Comparison of ENCODE assay signal across 25 cellular contexts in genomic region chr5:63648376-63648775, GRCh38.
"Had no signal": no experiment of that assay in that cellular context is flagged by ENCODE, and none has a peak within 500 bp of the region (broad histone marks: within the 10 kb centered on the region; RNA-seq: fewer than 3 reads in every experiment).

No MANE protein-coding gene starts in this region.

- H3K27me3 ChIP-seq: adrenal gland, body of pancreas, breast epithelium, SJCRH30 had no signal

- H3K4me1 ChIP-seq: adrenal gland, body of pancreas, breast epithelium, SJCRH30 had no signal

- H3K36me3 ChIP-seq: adrenal gland, breast epithelium, SJCRH30 had no signal

- H3K27ac ChIP-seq: adrenal gland, body of pancreas, breast epithelium, SJCRH30, SK-N-MC had no signal

- DNase-seq: activated CD4-positive, alpha-beta T cell treated with anti-CD3 and anti-CD28 coated beads for 36 hours; activated CD4-positive, alpha-beta T cell treated with anti-CD3 and anti-CD28 coated beads, Interleukin-2, amount 10 ng/mL, durations not matched to agents 7 days and 5 days; activated CD4-positive, alpha-beta T cell treated with anti-CD3 and anti-CD28 coated beads, Interleukin-2, amount 50 U/mL, for 48 hours; activated CD8-positive, alpha-beta memory T cell treated with anti-CD3 and anti-CD28 coated beads, Interleukin-2, amount 50 U/mL, for 4 hours; activated gamma-delta T cell treated with Interleukin-2 at 50 U/mL for 16 hours; activated naive CD4-positive, alpha-beta T cell treated with anti-CD3 and anti-CD28 coated beads for 36 hours; activated T-cell treated with anti-CD3 and anti-CD28 coated beads for 4 hours; activated T-cell treated with anti-CD3 and anti-CD28 coated beads, Interleukin-2, amount 50 U/mL, for 4 hours; adrenal gland; body of pancreas; NCI-H1092 treated with DMSO at 0.1 percent for 48 hours; NCI-H1417; NCI-H146; NCI-H187; NCI-H2029 treated with DMSO at 0.1 percent for 48 hours; NCI-H2107; NCI-H226; NCI-H446 treated with DMSO at 0.1 percent for 48 hours; NK-92 treated with Interleukin-12 subunit alpha and Interleukin-12 subunit beta, amount 100 ng/mL, for 24 hours; SHP77; SJCRH30 had no signal

- H3K9me3 ChIP-seq: adrenal gland, body of pancreas, breast epithelium, SJCRH30 had no signal

- H3K4me3 ChIP-seq: adrenal gland, body of pancreas, breast epithelium, SJCRH30, SK-N-MC had no signal

- ATAC-seq: activated CD4-positive, alpha-beta T cell treated with anti-CD3 and anti-CD28 coated beads for 36 hours; activated CD4-positive, CD25-positive, alpha-beta regulatory T cell treated with anti-CD3 and anti-CD28 coated beads, Interleukin-2, amount 50 U/mL, for 24 hours; activated naive CD4-positive, alpha-beta T cell treated with anti-CD3 and anti-CD28 coated beads, Interleukin-2, amount 50 U/mL, for 72 hours; activated T-cell treated with anti-CD3 and anti-CD28 coated beads, Interleukin-2, amount 50 U/mL, for 4 hours; body of pancreas had no signal
